ENCODE assay signal across 8 cellular contexts in the genomic region with DNA sequence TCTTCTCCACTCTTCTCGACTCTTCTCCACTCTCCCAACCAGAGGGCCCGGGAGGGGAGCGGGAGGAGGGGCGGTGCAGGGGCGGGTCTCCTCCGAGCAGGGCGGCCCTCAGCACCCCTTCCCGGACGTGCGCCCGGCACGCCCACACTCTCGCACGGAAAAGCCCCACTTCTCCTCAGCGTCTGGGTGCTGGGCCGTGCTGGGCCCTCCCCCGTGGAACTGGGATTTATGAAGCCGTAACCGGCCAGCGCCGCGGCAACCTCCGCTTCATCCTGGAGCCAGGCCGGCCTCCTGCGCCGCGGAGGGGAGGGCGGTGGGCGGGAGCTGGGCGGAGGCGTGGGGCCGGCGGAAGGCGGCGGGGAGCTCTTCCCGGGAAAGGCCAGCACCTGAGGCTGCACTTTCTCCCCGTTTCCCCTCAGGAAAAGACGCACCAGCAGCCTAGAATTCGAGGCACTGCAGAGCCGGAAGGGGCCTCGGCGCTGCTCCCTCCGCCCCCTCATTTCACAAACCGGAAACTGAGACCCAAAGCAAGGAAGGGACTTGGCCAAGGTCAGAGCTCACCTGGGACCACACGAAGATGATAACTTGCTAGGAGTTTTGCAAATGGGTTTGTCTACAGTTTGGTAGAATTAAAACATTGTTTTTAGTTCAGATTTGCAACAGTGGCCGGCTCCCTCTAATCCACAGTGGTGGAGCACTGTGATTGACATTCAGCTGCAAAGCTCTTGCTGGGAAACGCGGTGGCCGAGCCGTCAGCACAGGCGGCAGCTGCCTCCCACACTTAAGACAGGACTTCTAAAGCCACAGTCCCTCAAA. TPM values are rescaled to one million over a fixed set of nuclear protein-coding genes. Genes with fewer than 3 reads are reported as not detected.
A peak's percentile ranks its signal among the peaks of the same experiment; 100 is the strongest.
DNase-seq lines count a peak whose midpoint lies in the region; ATAC-seq and TF ChIP-seq lines count a peak whose summit lies in the region.

No MANE protein-coding gene starts in this region.

- peak; percentile 21 for DNase-seq in NCI-H2196 (lab: John Stamatoyannopoulos, UW; ENCODE audit: unreplicated experiment)
- no peak for DNase-seq in NCI-H2196 treated with DMSO at 0.1 percent for 48 hours (lab: John Stamatoyannopoulos, UW; ENCODE audit: unreplicated experiment)
- DNase-seq in RKO (ENCODE audit: low spot score), result peak; percentile 16
- peak; percentile 58 for DNase-seq in activated naive CD8-positive, alpha-beta T cell treated with anti-CD3 and anti-CD28 coated beads, Interleukin-2, amount 50 U/mL, for 24 hours
- peak; percentile 81 for DNase-seq in heart right ventricle
- peak; percentile 70 for DNase-seq in prostate gland (ENCODE audit: low spot score)
- DNase-seq in NCI-H2107 treated with DMSO at 0.1 percent for 48 hours (lab: John Stamatoyannopoulos, UW; ENCODE audit: unreplicated experiment), result no peak

- no peaks in the 10 kb centered on the region for H3K9me3 Mint-ChIP-seq in activated naive CD8-positive, alpha-beta T cell treated with anti-CD3 and anti-CD28 coated beads, Interleukin-2, amount 50 U/mL, for 24 hours

- peak overlapping the region; percentile 10 to 95 (median 90) for H3K27ac ChIP-seq in heart right ventricle
- peak overlapping the region; percentile 92 to 95 for H3K27ac ChIP-seq in prostate gland

- peak overlapping the region; percentile 74 for H3K27ac Mint-ChIP-seq in activated naive CD8-positive, alpha-beta T cell treated with anti-CD3 and anti-CD28 coated beads, Interleukin-2, amount 50 U/mL, for 24 hours

- H3K9me3 ChIP-seq in heart right ventricle (no peaks in the 10 kb centered on the region), prostate gland (no peaks in the 10 kb centered on the region)

- peaks cover 2% of the 10 kb centered on the region for H3K36me3 Mint-ChIP-seq in activated naive CD8-positive, alpha-beta T cell treated with anti-CD3 and anti-CD28 coated beads, Interleukin-2, amount 50 U/mL, for 24 hours (ENCODE audit: low read depth)

- ATAC-seq in HG03103 (IDR thresholded peaks at IDR 0.05; ENCODE audit: low read depth, unreplicated experiment) (peak; percentile 52), heart right ventricle (peak; percentile 59 to 70 (median 64))
- peak; percentile 26 for ATAC-seq in activated naive CD8-positive, alpha-beta T cell treated with anti-CD3 and anti-CD28 coated beads, Interleukin-2, amount 50 U/mL, for 24 hours

- H3K27me3 ChIP-seq in heart right ventricle, result peaks cover 0 to 17% (median 0%) of the 10 kb centered on the region in 7 donors
- H3K27me3 ChIP-seq in prostate gland (replicated peaks; ENCODE audit: insufficient read depth), result no peaks in the 10 kb centered on the region

- peaks cover 50% of the 10 kb centered on the region for H3K4me1 Mint-ChIP-seq in activated naive CD8-positive, alpha-beta T cell treated with anti-CD3 and anti-CD28 coated beads, Interleukin-2, amount 50 U/mL, for 24 hours

- peaks cover 27 to 94% (median 70%) of the 10 kb centered on the region in 9 donors for H3K4me1 ChIP-seq in heart right ventricle
- H3K4me1 ChIP-seq in prostate gland (replicated peaks), result peaks cover 11% of the 10 kb centered on the region

- TF ChIP-seq CTCF in heart right ventricle (IDR thresholded peaks at IDR 0.05) (no peak), prostate gland (IDR thresholded peaks at IDR 0.05) (no peak)

- WGBS in heart right ventricle, 2 donors, result 1% methylated on average over 50 to 51 of the region's 51 CpGs
- 0% methylated on average over 51 of the region's 51 CpGs for WGBS in prostate gland

- H3K27me3 Mint-ChIP-seq in activated naive CD8-positive, alpha-beta T cell treated with anti-CD3 and anti-CD28 coated beads, Interleukin-2, amount 50 U/mL, for 24 hours, result no peaks in the 10 kb centered on the region

- intact Hi-C loops in heart right ventricle (cut with DNase I), result loop anchor here in 4 of 10 donors (2.0 to 5.0 kb wide), 5 partner anchors 70 to 110 kb away; a partner anchor contains a TSS
- intact Hi-C loops in prostate gland (cut with DNase I), result no loop called here

- H3K36me3 ChIP-seq in heart right ventricle, result no peaks in the 10 kb centered on the region
- no peaks in the 10 kb centered on the region for H3K36me3 ChIP-seq in prostate gland

- H3K4me3 Mint-ChIP-seq in activated naive CD8-positive, alpha-beta T cell treated with anti-CD3 and anti-CD28 coated beads, Interleukin-2, amount 50 U/mL, for 24 hours, result peak overlapping the region; percentile 77

- H3K4me3 ChIP-seq in heart right ventricle, result peak overlapping the region; percentile 30 to 81 (median 63)
- peak overlapping the region; percentile 41 to 48 for H3K4me3 ChIP-seq in prostate gland

- TF ChIP-seq POLR2A in prostate gland (IDR thresholded peaks at IDR 0.05), result peak; percentile 63

RNA-seq across cellular contexts. Expression of a gene that starts 31.6 kb away (rescaled TPM):
- total RNA-seq in heart right ventricle, result 10 to 100 TPM; 20.4 to 55.4 (median 34.9) TPM
- polyA plus RNA-seq in heart right ventricle, result 10 to 100 TPM; 12.7 to 14.2 TPM
- 100 to 1,000 TPM in 1 of 2 donors, 10 to 100 TPM in 1; 21.3 to 157 TPM for total RNA-seq in prostate gland

Comparison
In these comparisons a context has a peak if more than half of its experiments do, and no peak if none do; other contexts are left out.
1. DNase-seq: peak in NCI-H2196 (single experiment), RKO (single experiment), activated naive CD8-positive, alpha-beta T cell treated with anti-CD3 and anti-CD28 coated beads, Interleukin-2, amount 50 U/mL, for 24 hours (single experiment), heart right ventricle (2 of 2) and prostate gland (single experiment); none in NCI-H2196 treated with DMSO at 0.1 percent for 48 hours (single experiment) and NCI-H2107 treated with DMSO at 0.1 percent for 48 hours (single experiment).
2. Peak in every context shown above with its lines, with median percentiles within 50 percentile points of each other: ATAC-seq.